ENCODE assay signal across 11 cellular contexts in the genomic region with DNA sequence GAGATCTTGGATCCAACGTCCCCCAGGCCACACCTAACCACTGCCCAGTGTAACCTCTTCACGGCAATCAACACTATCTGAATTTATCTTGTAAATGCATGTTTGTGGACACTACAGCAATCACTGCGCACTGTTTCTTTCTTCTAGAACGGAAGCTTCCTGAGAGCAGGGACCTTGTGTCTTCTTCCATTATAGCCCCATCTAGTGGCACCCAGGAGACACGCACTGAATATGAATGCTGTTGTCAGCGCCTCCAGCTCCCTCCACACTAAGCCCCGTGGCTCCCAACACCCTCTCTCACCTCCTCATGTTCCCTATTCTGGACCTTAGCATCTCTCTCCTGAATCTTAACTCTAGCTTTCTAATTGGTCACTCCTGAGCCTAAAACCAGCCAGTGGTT.
A peak's percentile ranks its signal among the peaks of the same experiment; 100 is the strongest.
DNase-seq lines count a peak whose midpoint lies in the region; ATAC-seq and TF ChIP-seq lines count a peak whose summit lies in the region.
"Had no signal": no experiment of that assay in that cellular context is flagged by ENCODE, and none has a peak within 500 bp of the region (broad histone marks: within the 10 kb centered on the region; RNA-seq: fewer than 3 reads in every experiment).

No MANE protein-coding gene starts in this region.

- H3K23ac ChIP-seq in IMR-90 (ENCODE audit: low read depth, low read length), result no peak overlapping the region

- in situ Hi-C loops in IMR-90 (cut with MboI; ENCODE audit: low sequenced_read_pairs) (loop anchor here (25.0 kb wide), 1 partner anchor 421 kb away; no protein-coding TSS in a partner anchor), mammary epithelial cell (cut with MboI; ENCODE audit: low sequenced_read_pairs in 2 of 2) (loop anchor here in 1 of 2 donors (10.0 kb wide), 1 partner anchor 444 kb away; a partner anchor contains a TSS)

- H3K79me2 ChIP-seq in mammary epithelial cell (ENCODE audit: insufficient read depth, low read length), result peaks cover 6% of the 10 kb centered on the region

- CTCF ChIA-PET in IMR-90 (lab: Yijun Ruan, JAX) (no interaction called here), mammary epithelial cell (lab: Charles Lee; ENCODE audit: low non-redundant PET) (interaction anchor here (0.6 kb wide), 1 partner anchor 10 kb away, joined by 11 read pairs; no protein-coding TSS in a partner anchor)

- no peaks in the 10 kb centered on the region for H3K9me3 Mint-ChIP-seq in nephron
- H3K9me3 Mint-ChIP-seq: natural killer cell treated with Interleukin-12 subunit alpha and Interleukin-12 subunit beta and Interleukin-15 and Interleukin-18, amount 100 ng/mL, for 72 hours had no signal

- TF ChIP-seq POLR2A in IMR-90 (IDR thresholded peaks at IDR 0.05; ENCODE audit: low read depth, low read length), result no peak

- peak overlapping the region in 1 of 3 experiments; percentile 85 for H3K27ac Mint-ChIP-seq in nephron
- H3K27ac Mint-ChIP-seq: natural killer cell treated with Interleukin-12 subunit alpha and Interleukin-12 subunit beta and Interleukin-15 and Interleukin-18, amount 100 ng/mL, for 72 hours had no signal

- intact Hi-C loops in IMR-90 (cut with micrococcal nuclease) (no loop called here), mammary epithelial cell (cut with micrococcal nuclease) (no loop called here), posterior vena cava (cut with DNase I) (no loop called here)

- H3K4me3 ChIP-seq in IMR-90 (ENCODE audit: insufficient read depth, low read depth, low read length) (no peak overlapping the region), mammary epithelial cell (replicated peaks in 1 of 3; ENCODE audit: insufficient read depth in 1 of 3, low read depth in 2 of 3, low read length in 3 of 3) (no peak overlapping the region)
- H3K4me3 ChIP-seq: dorsolateral prefrontal cortex had no signal

- DNase-seq in Daoy (ENCODE audit: low read depth) (peak; percentile 34), IMR-90 (no peak), mammary epithelial cell (no peak), posterior vena cava (ENCODE audit: low spot score) (no peak), DMS79 (lab: John Stamatoyannopoulos, UW) (no peak)
- DNase-seq: dorsolateral prefrontal cortex; NCI-H1092; stimulated activated naive CD4-positive, alpha-beta T cell had no signal

- peaks cover 2% of the 10 kb centered on the region; the same call in 1 of the 2 replicates for H3K36me3 ChIP-seq in IMR-90 (ENCODE audit: control insufficient read depth, insufficient read depth, low read length)
- H3K36me3 ChIP-seq in mammary epithelial cell (ENCODE audit: insufficient read depth, low read length), result no peaks in the 10 kb centered on the region

- H3K4me3 Mint-ChIP-seq in nephron, result no peak overlapping the region
- H3K4me3 Mint-ChIP-seq: natural killer cell treated with Interleukin-12 subunit alpha and Interleukin-12 subunit beta and Interleukin-15 and Interleukin-18, amount 100 ng/mL, for 72 hours had no signal

- H3K27me3 ChIP-seq in IMR-90 (ENCODE audit: control insufficient read depth, insufficient read depth, low read length) (no peaks in the 10 kb centered on the region), mammary epithelial cell (ENCODE audit: insufficient read depth, low read length) (no peaks in the 10 kb centered on the region)
- H3K27me3 ChIP-seq: dorsolateral prefrontal cortex had no signal

- H4K91ac ChIP-seq in IMR-90 (ENCODE audit: insufficient read depth, low read depth, low read length), result no peak overlapping the region

- H4K8ac ChIP-seq in IMR-90 (ENCODE audit: low read depth in 2 of 2, low read length in 2 of 2), result no peak overlapping the region

- peak; percentile 35 for TF ChIP-seq RAD21 in IMR-90 (IDR thresholded peaks at IDR 0.05; ENCODE audit: low read length)

- ATAC-seq in IMR-90 (ENCODE audit: low read depth) (no peak), HG02759 (IDR thresholded peaks at IDR 0.05; ENCODE audit: unreplicated experiment) (no peak)
- ATAC-seq: natural killer cell treated with Interleukin-12 subunit alpha and Interleukin-12 subunit beta and Interleukin-15 and Interleukin-18, amount 100 ng/mL, for 72 hours had no signal

- H3K4me2 ChIP-seq in IMR-90 (ENCODE audit: low read depth, low read length) (no peak overlapping the region), mammary epithelial cell (ENCODE audit: insufficient read depth, low read depth, low read length) (no peak overlapping the region)

- H3K9me1 ChIP-seq in IMR-90 (ENCODE audit: insufficient read depth, low read length), result peaks cover 10% of the 10 kb centered on the region; the same call in 1 of the 2 replicates

- no TSS peak for BruUV-seq in IMR-90 (replicated peaks; lab: Mats Ljungman, UMichigan)
- no TSS peak for BruUV-seq in mammary epithelial cell (replicated peaks; lab: Mats Ljungman, UMichigan)

- H2AK9ac ChIP-seq in IMR-90 (replicated peaks; ENCODE audit: low read depth, low read length, poor library complexity), result no peak overlapping the region

- H2BK15ac ChIP-seq in IMR-90 (ENCODE audit: low read depth, low read length), result no peak overlapping the region

- no peaks in the 10 kb centered on the region for H3K9me3 ChIP-seq in IMR-90 (ENCODE audit: control insufficient read depth, insufficient read depth, low read length)
- no peaks in the 10 kb centered on the region for H3K9me3 ChIP-seq in mammary epithelial cell (replicated peaks; ENCODE audit: insufficient read depth, low read length)

- dilution Hi-C loops in IMR-90 (cut with HindIII; ENCODE audit: low sequenced_read_pairs, unreplicated experiment), result no loop called here
- dilution Hi-C loops in mammary epithelial cell (cut with HindIII; ENCODE audit: low sequenced_read_pairs), result no loop called here

- H2BK20ac ChIP-seq in IMR-90 (ENCODE audit: low read depth, low read length), result no peak overlapping the region

- H3K56ac ChIP-seq in IMR-90 (ENCODE audit: extremely low read depth, insufficient read depth, low read length), result no peak overlapping the region

- H3K4ac ChIP-seq in IMR-90 (ENCODE audit: low read depth, low read length), result no peak overlapping the region

- H3K9ac ChIP-seq in IMR-90 (ENCODE audit: low read depth, low read length), result no peak overlapping the region
- no peak overlapping the region for H3K9ac ChIP-seq in mammary epithelial cell (ENCODE audit: insufficient read depth, low read length)

- H3K4me1 ChIP-seq in IMR-90 (ENCODE audit: control insufficient read depth, insufficient read depth, low read length) (no peaks in the 10 kb centered on the region; the same call in 1 of the 2 replicates), mammary epithelial cell (ENCODE audit: insufficient read depth, low read length) (peaks cover 4% of the 10 kb centered on the region)

- H3K4me1 Mint-ChIP-seq in nephron, result peaks cover 21% of the 10 kb centered on the region

- H3K36me3 Mint-ChIP-seq in nephron (ENCODE audit: low read depth), result peaks cover 32% of the 10 kb centered on the region
- H3K36me3 Mint-ChIP-seq: natural killer cell treated with Interleukin-12 subunit alpha and Interleukin-12 subunit beta and Interleukin-15 and Interleukin-18, amount 100 ng/mL, for 72 hours had no signal

- no peak overlapping the region for H3K14ac ChIP-seq in IMR-90 (replicated peaks; ENCODE audit: low read depth, low read length)

- H4K5ac ChIP-seq in IMR-90 (ENCODE audit: low read depth, low read length), result no peak overlapping the region

- H3K27me3 Mint-ChIP-seq in nephron (ENCODE audit: low read depth), result no peaks in the 10 kb centered on the region
- H3K27me3 Mint-ChIP-seq: natural killer cell treated with Interleukin-12 subunit alpha and Interleukin-12 subunit beta and Interleukin-15 and Interleukin-18, amount 100 ng/mL, for 72 hours had no signal

- H3K18ac ChIP-seq in IMR-90 (ENCODE audit: low read depth, low read length), result no peak overlapping the region

- POLR2A ChIA-PET in IMR-90 (lab: Charles Lee; ENCODE audit: unreplicated experiment), result no interaction called here

- H2BK120ac ChIP-seq in IMR-90 (ENCODE audit: low read depth, low read length), result no peak overlapping the region

- 90% methylated on average over 2 of the region's 7 CpGs; no CpG with 5 or more reads in 1 of the 2 experiments for WGBS in IMR-90 (ENCODE audit: extremely low coverage in 2 of 2, insufficient read length in 1 of 2), 2 experiments
- 100% methylated on average over 4 of the region's 7 CpGs for WGBS in mammary epithelial cell (ENCODE audit: low coverage, missing lambda C conversion rate)

- H4K20me1 ChIP-seq in IMR-90 (ENCODE audit: insufficient read depth, low read length) (no peaks in the 10 kb centered on the region), mammary epithelial cell (ENCODE audit: insufficient read depth, low read length) (no peaks in the 10 kb centered on the region)

- H2AK5ac ChIP-seq in IMR-90 (ENCODE audit: low read depth, low read length), result no peak overlapping the region

- peaks cover 10 to 13% of the 10 kb centered on the region in 2 experiments; a peak in 3 of 4 replicates for H3K79me1 ChIP-seq in IMR-90 (ENCODE audit: low read depth in 1 of 2, low read length in 2 of 2)

- TF ChIP-seq CTCF in IMR-90 (conservative IDR thresholded peaks at IDR 0.05; ENCODE audit: low read depth, low read length) (peak; percentile 39), mammary epithelial cell (conservative IDR thresholded peaks at IDR 0.05 in 1 of 2, IDR thresholded peaks at IDR 0.05 in 1 of 2; ENCODE audit: extremely low read depth in 1 of 2, insufficient read depth in 1 of 2, low read depth in 1 of 2, low read length in 2 of 2) (peak; percentile 38 to 43), nephron (IDR thresholded peaks at IDR 0.05; ENCODE audit: unreplicated experiment in 3 of 3) (peak in 2 of 3 experiments; percentile 18 to 25)

- no peak overlapping the region for H2BK5ac ChIP-seq in IMR-90 (ENCODE audit: low read depth, low read length, poor library complexity, severe bottlenecking)

- no peak overlapping the region for H3K27ac ChIP-seq in IMR-90 (ENCODE audit: insufficient read depth, low read length)
- H3K27ac ChIP-seq in mammary epithelial cell (ENCODE audit: insufficient read depth, low read depth, low read length), result no peak overlapping the region
- H3K27ac ChIP-seq: dorsolateral prefrontal cortex had no signal

- peak overlapping the region; percentile 10 for H2AFZ ChIP-seq in IMR-90 (replicated peaks; ENCODE audit: low read length, poor library complexity)
- no peak overlapping the region for H2AFZ ChIP-seq in mammary epithelial cell (ENCODE audit: low read depth, low read length)

TF ChIP-seq in IMR-90, 13 proteins besides CTCF, POLR2A, EP300 and RAD21:
- TF ChIP-seq SMC3 (IDR thresholded peaks at IDR 0.05; ENCODE audit: low read depth, low read length) (0 out of 2 replicates have a peak, but pooled peaks have one; percentile 7), FOS (IDR thresholded peaks at IDR 0.05; ENCODE audit: low read depth, low read length) (no peak)
- TF ChIP-seq, protein P1, sequence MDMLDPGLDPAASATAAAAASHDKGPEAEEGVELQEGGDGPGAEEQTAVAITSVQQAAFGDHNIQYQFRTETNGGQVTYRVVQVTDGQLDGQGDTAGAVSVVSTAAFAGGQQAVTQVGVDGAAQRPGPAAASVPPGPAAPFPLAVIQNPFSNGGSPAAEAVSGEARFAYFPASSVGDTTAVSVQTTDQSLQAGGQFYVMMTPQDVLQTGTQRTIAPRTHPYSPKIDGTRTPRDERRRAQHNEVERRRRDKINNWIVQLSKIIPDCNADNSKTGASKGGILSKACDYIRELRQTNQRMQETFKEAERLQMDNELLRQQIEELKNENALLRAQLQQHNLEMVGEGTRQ (IDR thresholded peaks at IDR 0.05; ENCODE audit: low read depth, low read length), result no peak
